In genomic region chr21:33894736-33895288, GRCh38 we compare ENCODE assay signal across 1 cellular context.
TF ChIP-seq lines count a peak whose summit lies in the region.

No MANE protein-coding gene starts in this region.

TF ChIP-seq in K562, 482 proteins besides CTCF, POLR2A, EP300 and RAD21 (continued from another document):
- TF ChIP-seq RBM22 (IDR thresholded peaks at IDR 0.05; ENCODE audit: low read depth, low read length, poor library complexity, severe bottlenecking) (no peak), ELF4 (CRISPR knock-in tag; IDR thresholded peaks at IDR 0.05) (0 out of 2 replicates have a peak, but pooled peaks have one; percentile 34), DPF2 (IDR thresholded peaks at IDR 0.05) (peak; percentile 63), TGIF2 (CRISPR knock-in tag; IDR thresholded peaks at IDR 0.05) (no peak), ZBTB7A (IDR thresholded peaks at IDR 0.05; ENCODE audit: borderline replicate concordance, control insufficient read depth, low read depth, low read length) (peak; percentile 98), DEAF1 (CRISPR knock-in tag; IDR thresholded peaks at IDR 0.05) (peak; percentile 76; the same call in 1 of the 2 replicates)
